ENCODE assay signal across 21 cellular contexts in genomic region chr2:30487603-30488002, GRCh38. TPM values are rescaled to one million over a fixed set of nuclear protein-coding genes. Genes with fewer than 3 reads are reported as not detected.
DNase-seq lines count a peak whose midpoint lies in the region; ATAC-seq and TF ChIP-seq lines count a peak whose summit lies in the region.
"Had no signal": no experiment of that assay in that cellular context is flagged by ENCODE, and none has a peak within 500 bp of the region (broad histone marks: within the 10 kb centered on the region; RNA-seq: fewer than 3 reads in every experiment).

No MANE protein-coding gene starts in this region.

- no peak overlapping the region for H3K4me3 Mint-ChIP-seq in activated CD4-positive, alpha-beta T cell treated with anti-CD3 and anti-CD28 coated beads for 36 hours
- H3K4me3 Mint-ChIP-seq: activated CD4-positive, alpha-beta T cell treated with anti-CD3 and anti-CD28 coated beads, Interleukin-2, amount 10 ng/mL, durations not matched to agents 24 days and 14 days; activated naive CD8-positive, alpha-beta T cell treated with anti-CD3 and anti-CD28 coated beads, Interleukin-2, amount 10 ng/mL, durations not matched to agents 7 days and 5 days; T-cell had no signal

- DNase-seq in activated CD4-positive, alpha-beta T cell treated with anti-CD3 and anti-CD28 coated beads for 36 hours = no peak
- DNase-seq in activated CD4-positive, alpha-beta T cell treated with anti-CD3 and anti-CD28 coated beads for 4 hours = no peak
- DNase-seq in NCI-H2107 (lab: John Stamatoyannopoulos, UW) = peak; percentile 46
- no peak for DNase-seq in foreskin keratinocyte
- no peak for DNase-seq in gastrocnemius medialis
- no peak for DNase-seq in suprapubic skin (ENCODE audit: low spot score in 2 of 2)
- no peak for DNase-seq in NCI-H1092 (lab: John Stamatoyannopoulos, UW)
- DNase-seq: activated CD4-positive, alpha-beta T cell treated with anti-CD3 and anti-CD28 coated beads, Interleukin-2, amount 10 ng/mL, durations not matched to agents 24 days and 14 days; activated naive CD8-positive, alpha-beta T cell treated with anti-CD3 and anti-CD28 coated beads, Interleukin-2, amount 10 ng/mL, durations not matched to agents 7 days and 5 days; DND-41; hippocampal formation; NCI-H1105; occipital lobe; SHP77 treated with DMSO at 0.1 percent for 48 hours; spleen; stimulated activated CD4-positive, alpha-beta T cell treated with anti-CD3 and anti-CD28 coated beads, Interleukin-4, amount 100 ng/mL, for 1 hour; stimulated activated naive CD4-positive, alpha-beta T cell treated with Interleukin-2 at 50 U/mL for 16 hours; T-cell; tibial artery had no signal

- no peaks in the 10 kb centered on the region for H3K36me3 ChIP-seq in gastrocnemius medialis
- no peaks in the 10 kb centered on the region for H3K36me3 ChIP-seq in suprapubic skin
- H3K36me3 ChIP-seq: spleen, tibial artery had no signal

- TF ChIP-seq POLR2A in gastrocnemius medialis (IDR thresholded peaks at IDR 0.05) (no peak), suprapubic skin (IDR thresholded peaks at IDR 0.05) (no peak)

- TF ChIP-seq CTCF in foreskin keratinocyte (conservative IDR thresholded peaks at IDR 0.05) = no peak
- no peak for TF ChIP-seq CTCF in gastrocnemius medialis (IDR thresholded peaks at IDR 0.05 in 4 of 5, conservative IDR thresholded peaks at IDR 0.05 in 1 of 5)
- TF ChIP-seq CTCF in suprapubic skin (IDR thresholded peaks at IDR 0.05) = no peak

- no peak for TF ChIP-seq EP300 in suprapubic skin (IDR thresholded peaks at IDR 0.05)

- in situ Hi-C loops in gastrocnemius medialis (cut with MboI; ENCODE audit: low sequenced_read_pairs in 4 of 4) = no loop called here

- H3K27me3 ChIP-seq in foreskin keratinocyte (no peaks in the 10 kb centered on the region), gastrocnemius medialis (no peaks in the 10 kb centered on the region), suprapubic skin (no peaks in the 10 kb centered on the region)
- H3K27me3 ChIP-seq: spleen, tibial artery had no signal

- peaks cover 35% of the 10 kb centered on the region for H3K4me1 Mint-ChIP-seq in activated CD4-positive, alpha-beta T cell treated with anti-CD3 and anti-CD28 coated beads for 36 hours

- intact Hi-C loops in activated CD4-positive, alpha-beta T cell treated with anti-CD3 and anti-CD28 coated beads for 36 hours (cut with DNase I, micrococcal nuclease) = no loop called here
- intact Hi-C loops in gastrocnemius medialis (cut with DNase I; ENCODE audit: low total_unique reads) = no loop called here

- no peaks in the 10 kb centered on the region for H3K9me3 ChIP-seq in gastrocnemius medialis
- no peaks in the 10 kb centered on the region for H3K9me3 ChIP-seq in suprapubic skin
- H3K9me3 ChIP-seq: spleen, tibial artery had no signal

- peaks cover 4% of the 10 kb centered on the region for H3K36me3 Mint-ChIP-seq in activated CD4-positive, alpha-beta T cell treated with anti-CD3 and anti-CD28 coated beads for 36 hours (ENCODE audit: low read depth)

- H3K27ac ChIP-seq in foreskin keratinocyte (no peak overlapping the region), gastrocnemius medialis (no peak overlapping the region), suprapubic skin (no peak overlapping the region)

- no peaks in the 10 kb centered on the region for H3K4me1 ChIP-seq in foreskin keratinocyte
- peaks cover 9 to 36% of the 10 kb centered on the region in 2 donors for H3K4me1 ChIP-seq in gastrocnemius medialis
- peaks cover 4% of the 10 kb centered on the region for H3K4me1 ChIP-seq in suprapubic skin

- H3K27me3 Mint-ChIP-seq in activated CD4-positive, alpha-beta T cell treated with anti-CD3 and anti-CD28 coated beads for 36 hours = no peaks in the 10 kb centered on the region
- H3K27me3 Mint-ChIP-seq: activated CD4-positive, alpha-beta T cell treated with anti-CD3 and anti-CD28 coated beads, Interleukin-2, amount 10 ng/mL, durations not matched to agents 24 days and 14 days; activated naive CD8-positive, alpha-beta T cell treated with anti-CD3 and anti-CD28 coated beads, Interleukin-2, amount 10 ng/mL, durations not matched to agents 7 days and 5 days; T-cell had no signal

- CTCF ChIA-PET in activated CD4-positive, alpha-beta T cell treated with anti-CD3 and anti-CD28 coated beads for 36 hours (lab: Charles Lee) = interaction anchor here (0.6 kb wide), 1 partner anchor 136 kb away, joined by 3 read pairs; no protein-coding TSS in a partner anchor

- POLR2A ChIA-PET in activated CD4-positive, alpha-beta T cell treated with anti-CD3 and anti-CD28 coated beads for 36 hours (lab: Charles Lee) = no interaction called here

- H3K4me3 ChIP-seq in gastrocnemius medialis (no peak overlapping the region), suprapubic skin (no peak overlapping the region)
- H3K4me3 ChIP-seq: spleen, tibial artery had no signal

- no peaks in the 10 kb centered on the region for H3K9me3 Mint-ChIP-seq in activated CD4-positive, alpha-beta T cell treated with anti-CD3 and anti-CD28 coated beads for 36 hours (ENCODE audit: low read depth)
- H3K9me3 Mint-ChIP-seq: activated CD4-positive, alpha-beta T cell treated with anti-CD3 and anti-CD28 coated beads, Interleukin-2, amount 10 ng/mL, durations not matched to agents 24 days and 14 days; activated naive CD8-positive, alpha-beta T cell treated with anti-CD3 and anti-CD28 coated beads, Interleukin-2, amount 10 ng/mL, durations not matched to agents 7 days and 5 days; T-cell had no signal

- H3K27ac Mint-ChIP-seq in activated CD4-positive, alpha-beta T cell treated with anti-CD3 and anti-CD28 coated beads for 36 hours = no peak overlapping the region
- H3K27ac Mint-ChIP-seq: activated CD4-positive, alpha-beta T cell treated with anti-CD3 and anti-CD28 coated beads, Interleukin-2, amount 10 ng/mL, durations not matched to agents 24 days and 14 days; activated naive CD8-positive, alpha-beta T cell treated with anti-CD3 and anti-CD28 coated beads, Interleukin-2, amount 10 ng/mL, durations not matched to agents 7 days and 5 days had no signal

- peak; percentile 14 for ATAC-seq in activated CD4-positive, alpha-beta T cell treated with anti-CD3 and anti-CD28 coated beads for 36 hours
- ATAC-seq in foreskin keratinocyte = peak; percentile 11
- ATAC-seq in gastrocnemius medialis = peak; percentile 62 to 86
- ATAC-seq in GM18502 (IDR thresholded peaks at IDR 0.05; ENCODE audit: poor library complexity, unreplicated experiment) = no peak
- ATAC-seq: HepG2, T-cell had no signal

RNA-seq across cellular contexts. Expression of gene LCLAT1, which starts 40.6 kb away (rescaled TPM):
- 10 to 100 TPM; 18.5 to 21.7 TPM for total RNA-seq in activated CD4-positive, alpha-beta T cell treated with anti-CD3 and anti-CD28 coated beads for 36 hours
- 23.9 and 24.3 TPM in 2 replicates for total RNA-seq in foreskin keratinocyte
- 4.9 and 5.5 TPM in 2 replicates for polyA plus RNA-seq in foreskin keratinocyte
- 10 to 100 TPM in 2 of 4 donors, 1 to 10 TPM in 2; 4.3 to 14.5 (median 11.3) TPM for total RNA-seq in gastrocnemius medialis
- 10 to 100 TPM; 10.3 to 20.6 (median 17.7) TPM for total RNA-seq in suprapubic skin
